Comparison of ENCODE assay signal across 10 cellular contexts in genomic region chr3:141920701-141921100, GRCh38.
"Had no signal": no experiment of that assay in that cellular context is flagged by ENCODE, and none has a peak within 500 bp of the region (broad histone marks: within the 10 kb centered on the region; RNA-seq: fewer than 3 reads in every experiment).

No MANE protein-coding gene starts in this region.

- H3K4me3 Mint-ChIP-seq: activated B cell treated with CpG ODN at 0.5 μM for 24 hours; stimulated activated naive CD8-positive, alpha-beta T cell treated with anti-CD3 and anti-CD28 coated beads, Interleukin-15, Interleukin-2, amounts not matched to agents 100 ng/mL and 50 ng/mL, for 24 hours; T-helper 1 cell treated with Interleukin-12 subunit alpha and Interleukin-12 subunit beta and Interleukin-4 antibody, amounts not matched to agents 30 μg/mL and 1 μg/mL, for 36 hours had no signal

- H3K27ac Mint-ChIP-seq: activated B cell treated with CpG ODN at 0.5 μM for 24 hours; stimulated activated naive CD8-positive, alpha-beta T cell treated with anti-CD3 and anti-CD28 coated beads, Interleukin-15, Interleukin-2, amounts not matched to agents 100 ng/mL and 50 ng/mL, for 24 hours; T-helper 1 cell treated with Interleukin-12 subunit alpha and Interleukin-12 subunit beta and Interleukin-4 antibody, amounts not matched to agents 30 μg/mL and 1 μg/mL, for 36 hours had no signal

- H3K79me2 ChIP-seq: parathyroid adenoma had no signal

- H3K4me1 ChIP-seq: parathyroid adenoma had no signal

- H3K9ac ChIP-seq: parathyroid adenoma had no signal

- H2AFZ ChIP-seq: parathyroid adenoma had no signal

- H3K27me3 Mint-ChIP-seq: activated B cell treated with CpG ODN at 0.5 μM for 24 hours; stimulated activated naive CD8-positive, alpha-beta T cell treated with anti-CD3 and anti-CD28 coated beads, Interleukin-15, Interleukin-2, amounts not matched to agents 100 ng/mL and 50 ng/mL, for 24 hours had no signal

- H3K9me3 Mint-ChIP-seq: activated B cell treated with CpG ODN at 0.5 μM for 24 hours; stimulated activated naive CD8-positive, alpha-beta T cell treated with anti-CD3 and anti-CD28 coated beads, Interleukin-15, Interleukin-2, amounts not matched to agents 100 ng/mL and 50 ng/mL, for 24 hours; T-helper 1 cell treated with Interleukin-12 subunit alpha and Interleukin-12 subunit beta and Interleukin-4 antibody, amounts not matched to agents 30 μg/mL and 1 μg/mL, for 36 hours had no signal

- DNase-seq: activated B cell treated with CpG ODN at 0.5 μM for 24 hours; activated CD4-positive, alpha-beta T cell treated with anti-CD3 and anti-CD28 coated beads, Interleukin-2, amount 50 U/mL, for 48 hours; activated CD8-positive, alpha-beta memory T cell treated with anti-CD3 and anti-CD28 coated beads, Interleukin-2, amount 50 U/mL, for 48 hours; aorta; effector CD4-positive, alpha-beta T cell; hippocampal formation; stimulated activated CD4-positive, alpha-beta T cell treated with anti-CD3 and anti-CD28 coated beads, Interleukin-4, amount 100 ng/mL, for 24 hours had no signal

- H3K4me1 Mint-ChIP-seq: activated B cell treated with CpG ODN at 0.5 μM for 24 hours had no signal

- H3K27ac ChIP-seq: parathyroid adenoma had no signal
